7 cellular contexts compared by ENCODE assay signal in the genomic region with DNA sequence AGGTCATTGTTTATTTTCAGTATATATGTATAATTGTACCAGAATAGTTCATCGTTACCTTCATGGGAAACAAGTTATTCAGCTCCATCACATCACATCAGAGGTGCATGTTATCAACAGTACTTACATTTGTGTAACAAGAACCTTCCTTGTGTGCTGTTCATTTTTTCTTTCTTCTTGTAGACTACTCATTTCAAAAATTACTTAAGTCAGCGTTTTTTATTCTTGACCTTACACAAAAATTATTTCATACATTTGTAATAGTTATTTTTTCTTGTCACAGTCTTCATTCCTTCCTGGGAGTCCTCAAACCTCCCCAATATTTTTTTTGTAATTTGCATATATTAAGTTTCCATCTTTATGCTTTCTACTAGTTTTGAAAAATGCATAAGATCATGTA.
"Had no signal": no experiment of that assay in that cellular context is flagged by ENCODE, and none has a peak within 500 bp of the region (broad histone marks: within the 10 kb centered on the region; RNA-seq: fewer than 3 reads in every experiment).

No MANE protein-coding gene starts in this region.

- FAIRE-seq: HTR-8/SVneo had no signal

- H3K36me3 ChIP-seq: HAP-1 had no signal

- H3K4me1 ChIP-seq: HAP-1 had no signal

- H3K4me3 ChIP-seq: GM23338, HAP-1 had no signal

- ATAC-seq: GM23338 had no signal

- H3K4me2 ChIP-seq: GM23338, KMS-11 had no signal

- DNase-seq: H7, Kasumi-1, KBM-7 had no signal

- H3K9me3 ChIP-seq: HAP-1 had no signal

- H3K27ac ChIP-seq: KMS-11 had no signal

- H2AFZ ChIP-seq: GM23338 had no signal

- H3K9ac ChIP-seq: KMS-11 had no signal
